In genomic region chr9:113042884-113043657, GRCh38 we compare ENCODE assay signal across 22 cellular contexts. TPM values are rescaled to one million over a fixed set of nuclear protein-coding genes. Genes with fewer than 3 reads are reported as not detected.
DNase-seq lines count a peak whose midpoint lies in the region; ATAC-seq and TF ChIP-seq lines count a peak whose summit lies in the region.
"Had no signal": no experiment of that assay in that cellular context is flagged by ENCODE, and none has a peak within 500 bp of the region (broad histone marks: within the 10 kb centered on the region; RNA-seq: fewer than 3 reads in every experiment).

No MANE protein-coding gene starts in this region.

- no peak overlapping the region for H3K23ac ChIP-seq in mesenchymal stem cell (ENCODE audit: low read length in 2 of 2)

- no peak overlapping the region for H2AK5ac ChIP-seq in mesenchymal stem cell (ENCODE audit: low read length, severe bottlenecking)

- H3K36me3 ChIP-seq in GM23338 (ENCODE audit: insufficient read depth) (peaks cover 55% of the 10 kb centered on the region), mesenchymal stem cell (ENCODE audit: control insufficient read depth in 1 of 2, insufficient read depth in 2 of 2, low read depth in 1 of 2, low read length in 2 of 2) (peaks cover 6 to 49% of the 10 kb centered on the region in 2 experiments)

- H3K79me1 ChIP-seq in mesenchymal stem cell (replicated peaks; ENCODE audit: low read length, poor library complexity, severe bottlenecking) = no peaks in the 10 kb centered on the region

- no peak overlapping the region for H3K4me2 ChIP-seq in GM23338
- no peak overlapping the region for H3K4me2 ChIP-seq in mesenchymal stem cell (ENCODE audit: low read length, poor library complexity, severe bottlenecking)
- H3K4me2 ChIP-seq: BLaER1 treated with 17β-estradiol and CSF1 and Interleukin-3, amounts not matched to agents 10 nM and 100 nM had no signal

- no peak overlapping the region for H2BK5ac ChIP-seq in mesenchymal stem cell (ENCODE audit: low read depth, low read length, poor library complexity, severe bottlenecking)

- WGBS in mesenchymal stem cell = 86% methylated on average over 1 of the region's 4 CpGs

- ATAC-seq in GM23338 (no peak), GM19023 (IDR thresholded peaks at IDR 0.05; ENCODE audit: unreplicated experiment) (no peak)
- ATAC-seq in activated CD4-positive, CD25-positive, alpha-beta regulatory T cell treated with anti-CD3 and anti-CD28 coated beads, Interleukin-2, amount 50 U/mL, for 24 hours = no peak
- ATAC-seq: esophagus mucosa; psoas muscle; Right ventricle myocardium inferior; stimulated activated effector memory CD8-positive, alpha-beta T cell treated with anti-CD3 and anti-CD28 coated beads, Interleukin-12 subunit alpha, Interleukin-12 subunit beta, amount 100 ng/mL, for 72 hours; T-cell had no signal

- H3K27me3 ChIP-seq in GM23338 (ENCODE audit: insufficient read depth) = no peaks in the 10 kb centered on the region
- no peaks in the 10 kb centered on the region for H3K27me3 ChIP-seq in mesenchymal stem cell (ENCODE audit: control insufficient read depth in 1 of 2, insufficient read depth in 1 of 2, low read length in 2 of 2)
- H3K27me3 ChIP-seq: BLaER1 treated with 17β-estradiol and CSF1 and Interleukin-3, amounts not matched to agents 10 nM and 100 nM had no signal

- H3K18ac ChIP-seq in mesenchymal stem cell (ENCODE audit: low read depth in 1 of 2, low read length in 2 of 2) = no peak overlapping the region

- no peak overlapping the region for H4K91ac ChIP-seq in mesenchymal stem cell (ENCODE audit: low read length)

- no peak overlapping the region for H3K9ac ChIP-seq in mesenchymal stem cell (ENCODE audit: low read length)
- H3K9ac ChIP-seq: BLaER1 treated with 17β-estradiol and CSF1 and Interleukin-3, amounts not matched to agents 10 nM and 100 nM had no signal

- peaks cover 3% of the 10 kb centered on the region for H3K27me3 Mint-ChIP-seq in GM23338 (ENCODE audit: insufficient read depth, low read depth, poor library complexity)
- H3K27me3 Mint-ChIP-seq: activated CD4-positive, alpha-beta memory T cell treated with anti-CD3 and anti-CD28 coated beads for 36 hours; brain; T-cell had no signal

- no peak overlapping the region for H3K4ac ChIP-seq in mesenchymal stem cell (ENCODE audit: low read depth in 1 of 2, low read length in 2 of 2)

- H3K4me3 Mint-ChIP-seq in GM23338 = no peak overlapping the region
- H3K4me3 Mint-ChIP-seq: activated CD4-positive, alpha-beta memory T cell treated with anti-CD3 and anti-CD28 coated beads for 36 hours; brain; neural crest cell; stimulated activated effector memory CD8-positive, alpha-beta T cell treated with anti-CD3 and anti-CD28 coated beads, Interleukin-12 subunit alpha, Interleukin-12 subunit beta, amount 100 ng/mL, for 72 hours; T-cell had no signal

- H2BK15ac ChIP-seq in mesenchymal stem cell (ENCODE audit: low read depth, poor library complexity, severe bottlenecking) = no peak overlapping the region

- H3F3A ChIP-seq in GM23338 (replicated peaks; ENCODE audit: low read depth) = no peaks in the 10 kb centered on the region; the same call in 1 of the 2 replicates

- peaks cover 95% of the 10 kb centered on the region for H3K9me3 Mint-ChIP-seq in GM23338

- H3K79me2 ChIP-seq in GM23338 (replicated peaks; ENCODE audit: insufficient read depth) = no peaks in the 10 kb centered on the region

- H3K4me3 ChIP-seq in GM23338 = no peak overlapping the region
- H3K4me3 ChIP-seq in mesenchymal stem cell (ENCODE audit: insufficient read depth in 1 of 2, low read depth in 1 of 2, low read length in 2 of 2) = peak overlapping the region in 1 of 2 experiments; percentile 50
- H3K4me3 ChIP-seq: psoas muscle had no signal

- no peak for TF ChIP-seq CTCF in GM23338 (conservative IDR thresholded peaks at IDR 0.05; ENCODE audit: low read depth in 2 of 2)

- no peak overlapping the region for H2BK12ac ChIP-seq in mesenchymal stem cell (ENCODE audit: low read length in 2 of 2)

- H2BK120ac ChIP-seq in mesenchymal stem cell (ENCODE audit: low read depth, low read length) = no peak overlapping the region

- no peak overlapping the region for H3K27ac Mint-ChIP-seq in GM23338
- H3K27ac Mint-ChIP-seq: activated CD4-positive, alpha-beta memory T cell treated with anti-CD3 and anti-CD28 coated beads for 36 hours; brain; stimulated activated effector memory CD8-positive, alpha-beta T cell treated with anti-CD3 and anti-CD28 coated beads, Interleukin-12 subunit alpha, Interleukin-12 subunit beta, amount 100 ng/mL, for 72 hours; T-cell had no signal

- peaks cover 80% of the 10 kb centered on the region for H3K36me3 Mint-ChIP-seq in GM23338 (ENCODE audit: low read depth)

- peaks cover 99% of the 10 kb centered on the region for H3K9me3 ChIP-seq in mesenchymal stem cell (ENCODE audit: control insufficient read depth, low read length)

- H4K20me1 ChIP-seq in GM23338 (replicated peaks; ENCODE audit: insufficient read depth) = no peaks in the 10 kb centered on the region
- H4K20me1 ChIP-seq: BLaER1 treated with 17β-estradiol and CSF1 and Interleukin-3, amounts not matched to agents 10 nM and 100 nM had no signal

- DNase-seq in GM23338 (ENCODE audit: low spot score) (peak; percentile 4), M059J (ENCODE audit: low read depth) (peak; percentile 15), cerebellar cortex (ENCODE audit: low spot score) (peak; percentile 4), mesenchymal stem cell (peak; percentile 22), COLO829 (ENCODE audit: low spot score) (no peak)
- DNase-seq: activated CD4-positive, alpha-beta memory T cell treated with anti-CD3 and anti-CD28 coated beads for 36 hours; activated naive CD4-positive, alpha-beta T cell treated with anti-CD3 and anti-CD28 coated beads, Interleukin-2, amount 50 U/mL, for 16 hours; activated T-cell treated with anti-CD3 and anti-CD28 coated beads, Interleukin-2, amount 50 U/mL, for 1 hour; DMS79; kidney glomerular epithelial cell; NCI-H1105; NCI-H2227 treated with DMSO at 0.1 percent for 48 hours; psoas muscle; T-cell had no signal

- no peak overlapping the region for H3K27ac ChIP-seq in GM23338 (ENCODE audit: low read depth)
- no peak overlapping the region for H3K27ac ChIP-seq in mesenchymal stem cell (ENCODE audit: low read length, poor library complexity, severe bottlenecking)
- H3K27ac ChIP-seq: BLaER1 treated with 17β-estradiol and CSF1 and Interleukin-3, amounts not matched to agents 10 nM and 100 nM; psoas muscle had no signal

- H2AFZ ChIP-seq in GM23338 = no peak overlapping the region
- no peak overlapping the region for H2AFZ ChIP-seq in mesenchymal stem cell (ENCODE audit: low read depth, low read length)

- H4K8ac ChIP-seq in mesenchymal stem cell (ENCODE audit: low read length) = no peak overlapping the region

- H3K9me2 ChIP-seq in GM23338 (ENCODE audit: insufficient read depth) = no peaks in the 10 kb centered on the region

- no peak overlapping the region for H3K14ac ChIP-seq in mesenchymal stem cell (ENCODE audit: low read length in 2 of 2)

- H3K4me1 ChIP-seq in GM23338 (ENCODE audit: insufficient read depth) (no peaks in the 10 kb centered on the region), mesenchymal stem cell (ENCODE audit: control insufficient read depth, insufficient read depth, low read depth, low read length) (no peaks in the 10 kb centered on the region)
- H3K4me1 ChIP-seq: BLaER1 treated with 17β-estradiol and CSF1 and Interleukin-3, amounts not matched to agents 10 nM and 100 nM; psoas muscle had no signal

- no peaks in the 10 kb centered on the region for H3K4me1 Mint-ChIP-seq in GM23338
- H3K4me1 Mint-ChIP-seq: brain; neural crest cell; stimulated activated effector memory CD8-positive, alpha-beta T cell treated with anti-CD3 and anti-CD28 coated beads, Interleukin-12 subunit alpha, Interleukin-12 subunit beta, amount 100 ng/mL, for 72 hours; T-cell had no signal

TF ChIP-seq in GM23338, 12 proteins besides CTCF, POLR2A, EP300 and RAD21 (continues in another document):
- TF ChIP-seq STAT1 (IDR thresholded peaks at IDR 0.05; ENCODE audit: unreplicated experiment) (no peak), ZNF331 (CRISPR knock-in tag; IDR thresholded peaks at IDR 0.05; ENCODE audit: low read depth) (no peak)

RNA-seq across cellular contexts. Expression of gene ZFP37, which starts 13.5 kb away (rescaled TPM):
- total RNA-seq in GM23338 (2014; rRNA removed; shearing (Covaris generic)) = 5.0 and 5.6 TPM in 2 replicates
- 1.5 and 2.3 TPM in 2 replicates for polyA plus RNA-seq in GM23338 (2016; fragmentation: Nextera tagmentation; extraction: Ambion mirVana)
- total RNA-seq in M059J (2014; rRNA removed; shearing (Covaris generic)) = 1.4 and 3.1 TPM in 2 replicates
- 1.5 TPM for polyA plus RNA-seq in mesenchymal stem cell (2013, experiment 1 of 2)
- polyA plus RNA-seq in mesenchymal stem cell (2013, experiment 2 of 2) = 1.6 TPM

RNA-seq across cellular contexts. Expression of gene ZNF883, which starts 31.1 kb away (rescaled TPM):
- total RNA-seq in GM23338 (2014; rRNA removed; shearing (Covaris generic)) = 11.8 and 44.4 TPM in 2 replicates
- polyA plus RNA-seq in GM23338 (2016; fragmentation: Nextera tagmentation; extraction: Ambion mirVana) = 25.1 and 26.8 TPM in 2 replicates
- total RNA-seq in M059J (2014; rRNA removed; shearing (Covaris generic)) = 7.3 and 8.1 TPM in 2 replicates
- polyA plus RNA-seq in mesenchymal stem cell (2013, experiment 1 of 2) = 1.2 TPM
- 1.2 TPM for polyA plus RNA-seq in mesenchymal stem cell (2013, experiment 2 of 2)
